In genomic region chr4:84501721-84502267, GRCh38 we compare ENCODE assay signal across 1 cellular context.
A peak's percentile ranks its signal among the peaks of the same experiment; 100 is the strongest.
TF ChIP-seq lines count a peak whose summit lies in the region.

No MANE protein-coding gene starts in this region.

TF ChIP-seq in H1, 55 proteins besides CTCF, POLR2A, EP300 and RAD21:
- TF ChIP-seq NRF1 (IDR thresholded peaks at IDR 0.05; ENCODE audit: low read depth, low read length): no peak
- TF ChIP-seq SP1 (IDR thresholded peaks at IDR 0.05; ENCODE audit: low read depth, low read length): no peak
- no peak for TF ChIP-seq SAP30 (IDR thresholded peaks at IDR 0.05; ENCODE audit: insufficient read depth, insufficient replicate concordance, low read length)
- TF ChIP-seq EZH2 (IDR thresholded peaks at IDR 0.05; ENCODE audit: low read depth, low read length, severe bottlenecking): peak; percentile 56
- TF ChIP-seq RNF2 (IDR thresholded peaks at IDR 0.05; ENCODE audit: borderline replicate concordance, low read depth, low read length, missing control alignments, poor library complexity, severe bottlenecking): peak; percentile 40
- TF ChIP-seq CHD7 (IDR thresholded peaks at IDR 0.05; ENCODE audit: insufficient replicate concordance, low read length): no peak
- no peak for TF ChIP-seq BACH1 (IDR thresholded peaks at IDR 0.05; ENCODE audit: low read length)
- no peak for TF ChIP-seq MAFK (IDR thresholded peaks at IDR 0.05; ENCODE audit: low read depth, low read length)
- no peak for TF ChIP-seq ATF2 (IDR thresholded peaks at IDR 0.05; ENCODE audit: low read length)
- TF ChIP-seq HDAC2 (IDR thresholded peaks at IDR 0.05; ENCODE audit: borderline replicate concordance in 1 of 2, low read depth in 2 of 2, low read length in 2 of 2): no peak
- peak; percentile 66; the same call in 1 of the 2 replicates for TF ChIP-seq SUZ12 (IDR thresholded peaks at IDR 0.05; ENCODE audit: low read length)
